ENCODE assay signal across 8 cellular contexts in genomic region chr1:215083408-215083961, GRCh38. TPM values are rescaled to one million over a fixed set of nuclear protein-coding genes. Genes with fewer than 3 reads are reported as not detected.
DNase-seq lines count a peak whose midpoint lies in the region; ATAC-seq lines count a peak whose summit lies in the region.
"Had no signal": no experiment of that assay in that cellular context is flagged by ENCODE, and none has a peak within 500 bp of the region (broad histone marks: within the 10 kb centered on the region; RNA-seq: fewer than 3 reads in every experiment).

No MANE protein-coding gene starts in this region.

- no peak for ATAC-seq in T-cell (replicated peaks in 1 of 4)
- ATAC-seq in stimulated activated naive B cell treated with anti-CD40 and anti-IgM and Interleukin-4, amounts not matched to agents 10 μg/mL and 1 μg/mL and 100 μg/mL, for 72 hours (replicated peaks): no peak
- no peak for ATAC-seq in GM18868 (IDR thresholded peaks at IDR 0.05; ENCODE audit: unreplicated experiment)

- DNase-seq in HS-27A (ENCODE audit: low read depth) (peak; percentile 53), T-cell (no peak), iPS DF 6.9 (ENCODE audit: low read depth, low spot score) (no peak)
- DNase-seq in stimulated activated naive B cell treated with anti-CD40 and anti-IgM and Interleukin-4, amounts not matched to agents 10 μg/mL and 1 μg/mL and 100 μg/mL, for 72 hours: no peak
- DNase-seq in effector CD4-positive, alpha-beta T cell: no peak
- DNase-seq in CD8-positive, alpha-beta memory T cell: no peak
- DNase-seq: naive B cell had no signal

- H3K4me3 ChIP-seq in iPS DF 6.9 (ENCODE audit: low read length): peak overlapping the region; percentile 38; the same call in 1 of the 2 replicates
- no peak overlapping the region for H3K4me3 ChIP-seq in CD8-positive, alpha-beta memory T cell (ENCODE audit: low read length)

- no CpG with 5 or more reads among the region's 22 CpGs for WGBS in iPS DF 6.9 (ENCODE audit: insufficient coverage, insufficient read length)

- peaks cover 4 to 13% (median 12%) of the 10 kb centered on the region in 3 donors for H3K4me1 Mint-ChIP-seq in T-cell
- peaks cover 6 to 8% of the 10 kb centered on the region in 2 donors for H3K4me1 Mint-ChIP-seq in stimulated activated naive B cell treated with anti-CD40 and anti-IgM and Interleukin-4, amounts not matched to agents 10 μg/mL and 1 μg/mL and 100 μg/mL, for 72 hours
- peaks cover 2 to 7% (median 4%) of the 10 kb centered on the region in 3 donors for H3K4me1 Mint-ChIP-seq in CD8-positive, alpha-beta memory T cell

- H3K4me3 Mint-ChIP-seq in T-cell: peak overlapping the region in 2 of 3 donors; percentile 7 to 58
- H3K4me3 Mint-ChIP-seq in stimulated activated naive B cell treated with anti-CD40 and anti-IgM and Interleukin-4, amounts not matched to agents 10 μg/mL and 1 μg/mL and 100 μg/mL, for 72 hours: no peak overlapping the region
- H3K4me3 Mint-ChIP-seq in CD8-positive, alpha-beta memory T cell: no peak overlapping the region

- no peaks in the 10 kb centered on the region for H3K36me3 Mint-ChIP-seq in T-cell
- no peaks in the 10 kb centered on the region for H3K36me3 Mint-ChIP-seq in stimulated activated naive B cell treated with anti-CD40 and anti-IgM and Interleukin-4, amounts not matched to agents 10 μg/mL and 1 μg/mL and 100 μg/mL, for 72 hours
- H3K36me3 Mint-ChIP-seq in CD8-positive, alpha-beta memory T cell: no peaks in the 10 kb centered on the region

- H3K27ac ChIP-seq in iPS DF 6.9 (ENCODE audit: low read length): no peak overlapping the region
- no peak overlapping the region for H3K27ac ChIP-seq in CD8-positive, alpha-beta memory T cell (ENCODE audit: low read depth, low read length)

- CTCF ChIA-PET in T-cell (lab: Charles Lee): no interaction called here
- CTCF ChIA-PET in CD8-positive, alpha-beta memory T cell (lab: Charles Lee): no interaction called here

- POLR2A ChIA-PET in T-cell (lab: Charles Lee): interaction anchor here in 1 of 2 donors (0.7 kb wide), 1 partner anchor 921 kb away, joined by 9 read pairs; no protein-coding TSS in a partner anchor
- POLR2A ChIA-PET in CD8-positive, alpha-beta memory T cell (lab: Charles Lee): no interaction called here

- no peaks in the 10 kb centered on the region for H3K9me3 ChIP-seq in iPS DF 6.9 (ENCODE audit: control insufficient read depth, insufficient read depth, low read length)
- H3K9me3 ChIP-seq in CD8-positive, alpha-beta memory T cell (ENCODE audit: low read length): no peaks in the 10 kb centered on the region

- no peaks in the 10 kb centered on the region for H3K9me3 Mint-ChIP-seq in T-cell
- peaks cover 2 to 4% of the 10 kb centered on the region in 2 donors for H3K9me3 Mint-ChIP-seq in stimulated activated naive B cell treated with anti-CD40 and anti-IgM and Interleukin-4, amounts not matched to agents 10 μg/mL and 1 μg/mL and 100 μg/mL, for 72 hours
- peaks cover 5 to 16% (median 8%) of the 10 kb centered on the region in 5 donors for H3K9me3 Mint-ChIP-seq in CD8-positive, alpha-beta memory T cell

- H3K4me1 ChIP-seq in iPS DF 6.9 (ENCODE audit: control insufficient read depth, insufficient read depth, low read length): peaks cover 3% of the 10 kb centered on the region; the same call in 1 of the 2 replicates
- no peaks in the 10 kb centered on the region for H3K4me1 ChIP-seq in CD8-positive, alpha-beta memory T cell (ENCODE audit: insufficient read depth, low read length)

- peaks cover 59 to 64% of the 10 kb centered on the region in 2 donors for H3K27me3 Mint-ChIP-seq in T-cell
- peaks cover 46 to 49% of the 10 kb centered on the region in 2 donors for H3K27me3 Mint-ChIP-seq in stimulated activated naive B cell treated with anti-CD40 and anti-IgM and Interleukin-4, amounts not matched to agents 10 μg/mL and 1 μg/mL and 100 μg/mL, for 72 hours
- H3K27me3 Mint-ChIP-seq in CD8-positive, alpha-beta memory T cell: peaks cover 27 to 44% of the 10 kb centered on the region in 2 donors

- no peaks in the 10 kb centered on the region for H3K36me3 ChIP-seq in iPS DF 6.9 (ENCODE audit: control insufficient read depth, insufficient read depth, low read length)
- no peaks in the 10 kb centered on the region for H3K36me3 ChIP-seq in CD8-positive, alpha-beta memory T cell (ENCODE audit: insufficient read depth, low read length)

- peaks cover 43% of the 10 kb centered on the region for H3K27me3 ChIP-seq in iPS DF 6.9 (ENCODE audit: control insufficient read depth, insufficient read depth, low read length)
- peaks cover 10% of the 10 kb centered on the region for H3K27me3 ChIP-seq in CD8-positive, alpha-beta memory T cell (ENCODE audit: insufficient read depth, low read length, poor library complexity, severe bottlenecking)

- H3K27ac Mint-ChIP-seq in T-cell: no peak overlapping the region
- H3K27ac Mint-ChIP-seq in stimulated activated naive B cell treated with anti-CD40 and anti-IgM and Interleukin-4, amounts not matched to agents 10 μg/mL and 1 μg/mL and 100 μg/mL, for 72 hours: peak overlapping the region; percentile 26
- H3K27ac Mint-ChIP-seq in CD8-positive, alpha-beta memory T cell: no peak overlapping the region
- H3K27ac Mint-ChIP-seq: naive B cell had no signal

RNA-seq across cellular contexts. Expression of gene KCNK2, which starts 0.9 kb away (rescaled TPM):
- total RNA-seq in T-cell: not detected
- total RNA-seq in CD8-positive, alpha-beta memory T cell: not detected
- not detected for polyA plus RNA-seq in CD8-positive, alpha-beta memory T cell

Comparison
In these comparisons a context has a peak if more than half of its experiments do, and no peak if none do; other contexts are left out.
1. H3K4me3 Mint-ChIP-seq: peak in T-cell (2 of 3); none in stimulated activated naive B cell treated with anti-CD40 and anti-IgM and Interleukin-4, amounts not matched to agents 10 μg/mL and 1 μg/mL and 100 μg/mL, for 72 hours (0 of 2) and CD8-positive, alpha-beta memory T cell (0 of 7).